Comparison of ENCODE assay signal across 8 cellular contexts in the genomic region with DNA sequence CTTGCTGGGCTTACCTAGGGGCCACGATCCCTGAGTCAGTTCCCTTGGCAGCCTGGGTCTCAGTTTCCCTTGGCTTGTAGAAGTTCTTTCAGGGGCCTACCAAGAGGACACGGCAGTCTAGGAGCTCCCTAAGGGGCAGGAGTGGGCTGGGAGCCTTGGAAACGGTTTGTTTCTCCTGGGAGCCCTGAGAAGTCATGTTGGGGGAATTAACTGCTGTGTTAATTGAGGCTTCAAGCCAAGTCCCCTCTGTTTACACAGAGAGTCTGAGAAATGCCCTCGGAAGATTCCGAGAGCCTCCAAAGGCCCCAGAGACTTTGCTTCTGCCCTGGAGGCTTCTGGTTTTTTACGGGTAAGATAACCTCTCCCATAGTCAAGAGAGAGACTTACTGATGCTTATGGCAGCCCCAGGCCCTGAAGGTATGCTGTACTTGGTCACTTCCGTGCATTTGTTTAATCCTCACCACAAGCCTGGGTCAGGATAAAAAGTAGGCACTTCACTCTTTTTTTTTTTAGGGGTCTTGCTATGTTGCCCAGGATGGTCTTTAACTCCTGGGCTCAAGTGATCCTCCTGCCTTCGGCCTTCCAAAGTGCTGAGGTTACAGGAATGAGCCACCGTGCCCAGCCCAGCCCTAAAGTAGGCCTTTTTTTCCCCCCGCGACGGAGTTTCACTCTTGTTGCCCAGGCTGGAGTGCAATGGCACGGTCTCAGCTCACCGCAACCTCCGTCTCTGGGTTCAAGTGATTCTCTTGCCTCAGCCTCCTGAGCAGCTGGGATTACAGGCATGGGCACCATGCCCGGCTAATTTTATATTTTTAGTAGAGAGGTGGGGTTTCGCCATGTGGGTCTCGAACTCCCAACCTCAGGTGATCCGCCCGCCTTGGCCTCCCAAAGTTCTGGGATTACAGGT. TPM values are rescaled to one million over a fixed set of nuclear protein-coding genes. Genes with fewer than 3 reads are reported as not detected.
A peak's percentile ranks its signal among the peaks of the same experiment; 100 is the strongest.
DNase-seq lines count a peak whose midpoint lies in the region; ATAC-seq and TF ChIP-seq lines count a peak whose summit lies in the region.

No MANE protein-coding gene starts in this region.

- H3K4me3 ChIP-seq in ascending aorta (no peak overlapping the region), right lobe of liver (no peak overlapping the region), tibial nerve (no peak overlapping the region)

- H3K36me3 Mint-ChIP-seq in activated CD8-positive, alpha-beta memory T cell treated with anti-CD3 and anti-CD28 coated beads, Interleukin-2, amount 10 ng/mL, durations not matched to agents 7 days and 5 days: peaks cover 4% of the 10 kb centered on the region

- intact Hi-C loops in ascending aorta (cut with DNase I) (no loop called here), right lobe of liver (cut with DNase I) (no loop called here)

- TF ChIP-seq CTCF in ascending aorta (IDR thresholded peaks at IDR 0.05): no peak
- TF ChIP-seq CTCF in right lobe of liver (IDR thresholded peaks at IDR 0.05): no peak
- no peak for TF ChIP-seq CTCF in tibial nerve (IDR thresholded peaks at IDR 0.05)

- TF ChIP-seq POLR2A in right lobe of liver (IDR thresholded peaks at IDR 0.05) (no peak), tibial nerve (IDR thresholded peaks at IDR 0.05) (no peak)

- peak overlapping the region; percentile 95 for H3K27ac Mint-ChIP-seq in activated CD8-positive, alpha-beta memory T cell treated with anti-CD3 and anti-CD28 coated beads, Interleukin-2, amount 10 ng/mL, durations not matched to agents 7 days and 5 days

- no peaks in the 10 kb centered on the region for H3K27me3 Mint-ChIP-seq in activated CD8-positive, alpha-beta memory T cell treated with anti-CD3 and anti-CD28 coated beads, Interleukin-2, amount 10 ng/mL, durations not matched to agents 7 days and 5 days

- peaks cover 83% of the 10 kb centered on the region for H3K4me1 Mint-ChIP-seq in activated CD8-positive, alpha-beta memory T cell treated with anti-CD3 and anti-CD28 coated beads, Interleukin-2, amount 10 ng/mL, durations not matched to agents 7 days and 5 days

- DNase-seq in activated CD8-positive, alpha-beta memory T cell treated with anti-CD3 and anti-CD28 coated beads, Interleukin-2, amount 10 ng/mL, durations not matched to agents 7 days and 5 days: no peak
- no peak for DNase-seq in activated CD8-positive, alpha-beta memory T cell treated with anti-CD3 and anti-CD28 coated beads, Interleukin-2, amount 50 U/mL, for 48 hours
- DNase-seq in ascending aorta (ENCODE audit: low spot score in 2 of 2) (no peak), right lobe of liver (no peak), tibial nerve (ENCODE audit: low spot score in 2 of 2) (no peak), middle frontal gyrus (ENCODE audit: extremely low spot score, low spot score) (no peak), NCI-H2029 treated with DMSO at 0.1 percent for 48 hours (lab: John Stamatoyannopoulos, UW) (no peak)

- H3K27me3 ChIP-seq in ascending aorta (no peaks in the 10 kb centered on the region), right lobe of liver (no peaks in the 10 kb centered on the region), tibial nerve (no peaks in the 10 kb centered on the region)

- peak overlapping the region; percentile 95 to 96 for H3K27ac ChIP-seq in ascending aorta
- peak overlapping the region; percentile 34 to 88 (median 82) for H3K27ac ChIP-seq in right lobe of liver
- peak overlapping the region; percentile 82 to 99 (median 91) for H3K27ac ChIP-seq in tibial nerve

- TF ChIP-seq EP300 in tibial nerve (IDR thresholded peaks at IDR 0.05): no peak

- CTCF ChIA-PET in activated CD8-positive, alpha-beta memory T cell treated with anti-CD3 and anti-CD28 coated beads, Interleukin-2, amount 10 ng/mL, durations not matched to agents 7 days and 5 days (lab: Charles Lee): interaction anchor here (1.0 to 6.3 kb wide), 9 partner anchors 9 to 41 kb away, joined by 3 to 63 read pairs (median 23); a partner anchor contains a TSS

- peak overlapping the region; percentile 86 for H3K4me3 Mint-ChIP-seq in activated CD8-positive, alpha-beta memory T cell treated with anti-CD3 and anti-CD28 coated beads, Interleukin-2, amount 10 ng/mL, durations not matched to agents 7 days and 5 days

- 81% methylated on average over 10 of the region's 20 CpGs for WGBS in right lobe of liver (ENCODE audit: insufficient coverage, low coverage, low lambda C conversion rate, missing lambda C conversion rate)
- WGBS in tibial nerve, 2 donors: 70 to 72% methylated on average over 20 of the region's 20 CpGs

- H3K36me3 ChIP-seq in ascending aorta (no peaks in the 10 kb centered on the region), right lobe of liver (no peaks in the 10 kb centered on the region), tibial nerve (no peaks in the 10 kb centered on the region)

- peaks cover 11 to 44% of the 10 kb centered on the region in 2 donors for H3K4me1 ChIP-seq in ascending aorta
- peaks cover 0 to 34% (median 11%) of the 10 kb centered on the region in 4 donors for H3K4me1 ChIP-seq in right lobe of liver
- peaks cover 0 to 55% (median 34%) of the 10 kb centered on the region in 4 donors for H3K4me1 ChIP-seq in tibial nerve

- no peaks in the 10 kb centered on the region for H3K9me3 ChIP-seq in ascending aorta
- no peaks in the 10 kb centered on the region for H3K9me3 ChIP-seq in right lobe of liver
- H3K9me3 ChIP-seq in tibial nerve: no peaks in the 10 kb centered on the region

- ATAC-seq in activated CD8-positive, alpha-beta memory T cell treated with anti-CD3 and anti-CD28 coated beads, Interleukin-2, amount 10 ng/mL, durations not matched to agents 7 days and 5 days: no peak
- ATAC-seq in right lobe of liver: no peak
- no peak for ATAC-seq in GM21381 (IDR thresholded peaks at IDR 0.05; ENCODE audit: unreplicated experiment)

- H3K9me3 Mint-ChIP-seq in activated CD8-positive, alpha-beta memory T cell treated with anti-CD3 and anti-CD28 coated beads, Interleukin-2, amount 10 ng/mL, durations not matched to agents 7 days and 5 days (ENCODE audit: low read depth): no peaks in the 10 kb centered on the region

RNA-seq across cellular contexts. Expression of a gene that starts 15.1 kb away (rescaled TPM):
- 100 to 1,000 TPM; 148 to 209 TPM for total RNA-seq in activated CD8-positive, alpha-beta memory T cell treated with anti-CD3 and anti-CD28 coated beads, Interleukin-2, amount 10 ng/mL, durations not matched to agents 7 days and 5 days
- total RNA-seq in ascending aorta: 907 TPM
- total RNA-seq in right lobe of liver: 10 to 100 TPM; 19.1 to 86.6 (median 23.8) TPM
- total RNA-seq in tibial nerve: 10 to 100 TPM; 37.3 to 77.4 (median 58.3) TPM

RNA-seq across cellular contexts. Expression of a gene that starts 15.2 kb away (rescaled TPM):
- 10 to 100 TPM; 58.6 to 70.1 TPM for total RNA-seq in activated CD8-positive, alpha-beta memory T cell treated with anti-CD3 and anti-CD28 coated beads, Interleukin-2, amount 10 ng/mL, durations not matched to agents 7 days and 5 days
- 31.6 TPM for total RNA-seq in ascending aorta
- total RNA-seq in right lobe of liver: 10 to 100 TPM; 18.2 to 41.5 (median 23.4) TPM
- 100 to 1,000 TPM in 1 of 4 donors, 10 to 100 TPM in 3; 58.6 to 145 (median 86.6) TPM for total RNA-seq in tibial nerve

RNA-seq across cellular contexts. Expression of a gene that starts 47.3 kb away (rescaled TPM):
- total RNA-seq in activated CD8-positive, alpha-beta memory T cell treated with anti-CD3 and anti-CD28 coated beads, Interleukin-2, amount 10 ng/mL, durations not matched to agents 7 days and 5 days: 10 to 100 TPM; 82.2 to 96.0 TPM
- total RNA-seq in ascending aorta (35.5 TPM), right lobe of liver (10 to 100 TPM; 19.2 to 30.3 (median 26.4) TPM), tibial nerve (10 to 100 TPM; 15.3 to 37.1 (median 25.8) TPM)

RNA-seq across cellular contexts. Expression of a gene that starts 48.8 kb away (rescaled TPM):
- total RNA-seq in activated CD8-positive, alpha-beta memory T cell treated with anti-CD3 and anti-CD28 coated beads, Interleukin-2, amount 10 ng/mL, durations not matched to agents 7 days and 5 days: 10 to 100 TPM; 43.2 to 50.2 TPM
- total RNA-seq in ascending aorta (17.3 TPM), right lobe of liver (10 to 100 TPM; 15.0 to 20.5 (median 17.2) TPM), tibial nerve (10 to 100 TPM; 38.4 to 92.7 (median 49.2) TPM)
